Comparison of ENCODE assay signal across 19 cellular contexts in genomic region chr2:36165132-36165531, GRCh38.
DNase-seq lines count a peak whose midpoint lies in the region; ATAC-seq and TF ChIP-seq lines count a peak whose summit lies in the region.
"Had no signal": no experiment of that assay in that cellular context is flagged by ENCODE, and none has a peak within 500 bp of the region (broad histone marks: within the 10 kb centered on the region; RNA-seq: fewer than 3 reads in every experiment).

No MANE protein-coding gene starts in this region.

- no peaks in the 10 kb centered on the region for H3K4me1 Mint-ChIP-seq in activated T-helper 17 cell treated with anti-CD3 and anti-CD28 coated beads, Interleukin-2, amount 50 U/mL, for 72 hours

- H3K4me3 ChIP-seq in right lobe of liver: no peak overlapping the region
- H3K4me3 ChIP-seq: HAP-1, prostate gland had no signal

- TF ChIP-seq POLR2A in right lobe of liver (IDR thresholded peaks at IDR 0.05): no peak

- intact Hi-C loops in right lobe of liver (cut with DNase I): no loop called here

- no peaks in the 10 kb centered on the region for H3K36me3 ChIP-seq in right lobe of liver
- H3K36me3 ChIP-seq: HAP-1, prostate gland, WERI-Rb-1 had no signal

- H3K27ac ChIP-seq in right lobe of liver: no peak overlapping the region
- H3K27ac ChIP-seq: prostate gland, RWPE1, WERI-Rb-1 had no signal

- no peak overlapping the region for H3K27ac Mint-ChIP-seq in activated T-helper 17 cell treated with anti-CD3 and anti-CD28 coated beads, Interleukin-2, amount 50 U/mL, for 72 hours
- H3K27ac Mint-ChIP-seq: activated CD8-positive, alpha-beta T cell treated with anti-CD3 and anti-CD28 coated beads for 36 hours; activated naive CD8-positive, alpha-beta T cell had no signal

- DNase-seq in right lobe of liver (no peak), SK-N-DZ (ENCODE audit: low spot score) (no peak)
- DNase-seq: activated CD8-positive, alpha-beta T cell treated with anti-CD3 and anti-CD28 coated beads for 36 hours; activated T-cell treated with anti-CD3 and anti-CD28 coated beads, Interleukin-2, amount 50 U/mL, for 4 hours; COR-L47; hypothalamus; NCI-H2227 treated with DMSO at 0.1 percent for 48 hours; NK-92 treated with Interleukin-12 subunit alpha and Interleukin-12 subunit beta, amount 100 ng/mL, for 24 hours; WERI-Rb-1 had no signal

- no peaks in the 10 kb centered on the region for H3K36me3 Mint-ChIP-seq in activated T-helper 17 cell treated with anti-CD3 and anti-CD28 coated beads, Interleukin-2, amount 50 U/mL, for 72 hours (ENCODE audit: low read depth)
- H3K36me3 Mint-ChIP-seq: activated naive CD8-positive, alpha-beta T cell had no signal

- no peaks in the 10 kb centered on the region for H3K27me3 ChIP-seq in right lobe of liver

- H3K4me1 ChIP-seq in right lobe of liver: peaks cover 0 to 28% (median 0%) of the 10 kb centered on the region in 4 donors
- H3K4me1 ChIP-seq: HAP-1, prostate gland had no signal

- no peaks in the 10 kb centered on the region for H3K9me3 ChIP-seq in right lobe of liver
- H3K9me3 ChIP-seq: HAP-1, prostate gland had no signal

- peaks cover 14% of the 10 kb centered on the region for H3K27me3 Mint-ChIP-seq in activated T-helper 17 cell treated with anti-CD3 and anti-CD28 coated beads, Interleukin-2, amount 50 U/mL, for 72 hours
- H3K27me3 Mint-ChIP-seq: activated CD8-positive, alpha-beta T cell treated with anti-CD3 and anti-CD28 coated beads for 36 hours had no signal

- peak; percentile 77 for ATAC-seq in GM18907 (IDR thresholded peaks at IDR 0.05; ENCODE audit: unreplicated experiment)
- ATAC-seq in GM21619 (IDR thresholded peaks at IDR 0.05; ENCODE audit: unreplicated experiment): peak; percentile 77
- peak; percentile 68 for ATAC-seq in HG03108 (IDR thresholded peaks at IDR 0.05; ENCODE audit: unreplicated experiment)
- peak; percentile 64 to 84 (median 78) for ATAC-seq in right lobe of liver
- ATAC-seq in GM21515 (IDR thresholded peaks at IDR 0.05; ENCODE audit: unreplicated experiment): no peak
- no peak for ATAC-seq in activated T-helper 17 cell treated with anti-CD3 and anti-CD28 coated beads, Interleukin-2, amount 50 U/mL, for 72 hours (replicated peaks)
- no peak for ATAC-seq in GM21717 (IDR thresholded peaks at IDR 0.05; ENCODE audit: unreplicated experiment)
- ATAC-seq: activated CD8-positive, alpha-beta T cell treated with anti-CD3 and anti-CD28 coated beads for 36 hours; activated T-cell treated with anti-CD3 and anti-CD28 coated beads, Interleukin-2, amount 50 U/mL, for 4 hours had no signal

- no peaks in the 10 kb centered on the region for H3K9me3 Mint-ChIP-seq in activated T-helper 17 cell treated with anti-CD3 and anti-CD28 coated beads, Interleukin-2, amount 50 U/mL, for 72 hours
- H3K9me3 Mint-ChIP-seq: activated CD8-positive, alpha-beta T cell treated with anti-CD3 and anti-CD28 coated beads for 36 hours; activated T-cell treated with anti-CD3 and anti-CD28 coated beads, Interleukin-2, amount 50 U/mL, for 4 hours had no signal

- H3K4me3 Mint-ChIP-seq in activated T-helper 17 cell treated with anti-CD3 and anti-CD28 coated beads, Interleukin-2, amount 50 U/mL, for 72 hours: no peak overlapping the region
- H3K4me3 Mint-ChIP-seq: activated CD8-positive, alpha-beta T cell treated with anti-CD3 and anti-CD28 coated beads for 36 hours; activated naive CD8-positive, alpha-beta T cell; activated T-cell treated with anti-CD3 and anti-CD28 coated beads, Interleukin-2, amount 50 U/mL, for 4 hours had no signal

- WGBS in right lobe of liver (ENCODE audit: insufficient coverage, low coverage, low lambda C conversion rate, missing lambda C conversion rate): 7% methylated on average over 4 of the region's 4 CpGs

- no peak for TF ChIP-seq CTCF in right lobe of liver (IDR thresholded peaks at IDR 0.05)

Comparison
In these comparisons a context has a peak if more than half of its experiments do, and no peak if none do; other contexts are left out.
1. ATAC-seq: peak in GM18907 (single experiment), GM21619 (single experiment), HG03108 (single experiment) and right lobe of liver (4 of 4); none in GM21515 (single experiment), activated T-helper 17 cell treated with anti-CD3 and anti-CD28 coated beads, Interleukin-2, amount 50 U/mL, for 72 hours (single experiment) and GM21717 (single experiment).